Comparison of ENCODE assay signal across 1 cellular context in the genomic region with DNA sequence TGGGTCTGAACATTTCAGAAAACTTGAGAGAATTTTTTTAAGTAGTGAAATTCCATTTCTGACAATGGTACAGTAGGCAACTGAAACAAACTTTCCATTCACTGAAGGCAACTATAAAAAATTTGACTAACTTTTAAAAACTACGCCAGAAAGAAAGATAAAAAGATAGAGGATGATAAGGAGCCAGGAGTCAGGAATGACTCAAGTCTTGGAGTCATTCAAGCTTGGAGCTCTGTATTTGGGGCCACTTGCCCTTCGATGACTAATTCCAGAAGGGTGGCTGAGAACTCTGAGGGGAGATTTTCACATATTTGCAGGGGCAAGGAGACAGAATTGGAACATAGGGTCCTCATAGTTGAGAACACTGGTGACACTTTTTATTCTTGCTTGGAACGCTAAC.
TF ChIP-seq lines count a peak whose summit lies in the region.

No MANE protein-coding gene starts in this region.

TF ChIP-seq in WTC11, 78 proteins besides CTCF, POLR2A, EP300 and RAD21:
- TF ChIP-seq ZBTB21 (CRISPR knock-in tag; IDR thresholded peaks at IDR 0.05; ENCODE audit: borderline replicate concordance) (no peak), ZNF121 (CRISPR knock-in tag; IDR thresholded peaks at IDR 0.05) (no peak), HMGA2 (CRISPR knock-in tag; IDR thresholded peaks at IDR 0.05) (no peak), ZNF416 (CRISPR knock-in tag; IDR thresholded peaks at IDR 0.05) (no peak), SOX15 (CRISPR knock-in tag; IDR thresholded peaks at IDR 0.05) (no peak)
- TF ChIP-seq, protein P1, sequence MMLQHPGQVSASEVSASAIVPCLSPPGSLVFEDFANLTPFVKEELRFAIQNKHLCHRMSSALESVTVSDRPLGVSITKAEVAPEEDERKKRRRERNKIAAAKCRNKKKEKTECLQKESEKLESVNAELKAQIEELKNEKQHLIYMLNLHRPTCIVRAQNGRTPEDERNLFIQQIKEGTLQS (CRISPR knock-in tag; conservative IDR thresholded peaks at IDR 0.05): no peak
- TF ChIP-seq, protein P2, sequence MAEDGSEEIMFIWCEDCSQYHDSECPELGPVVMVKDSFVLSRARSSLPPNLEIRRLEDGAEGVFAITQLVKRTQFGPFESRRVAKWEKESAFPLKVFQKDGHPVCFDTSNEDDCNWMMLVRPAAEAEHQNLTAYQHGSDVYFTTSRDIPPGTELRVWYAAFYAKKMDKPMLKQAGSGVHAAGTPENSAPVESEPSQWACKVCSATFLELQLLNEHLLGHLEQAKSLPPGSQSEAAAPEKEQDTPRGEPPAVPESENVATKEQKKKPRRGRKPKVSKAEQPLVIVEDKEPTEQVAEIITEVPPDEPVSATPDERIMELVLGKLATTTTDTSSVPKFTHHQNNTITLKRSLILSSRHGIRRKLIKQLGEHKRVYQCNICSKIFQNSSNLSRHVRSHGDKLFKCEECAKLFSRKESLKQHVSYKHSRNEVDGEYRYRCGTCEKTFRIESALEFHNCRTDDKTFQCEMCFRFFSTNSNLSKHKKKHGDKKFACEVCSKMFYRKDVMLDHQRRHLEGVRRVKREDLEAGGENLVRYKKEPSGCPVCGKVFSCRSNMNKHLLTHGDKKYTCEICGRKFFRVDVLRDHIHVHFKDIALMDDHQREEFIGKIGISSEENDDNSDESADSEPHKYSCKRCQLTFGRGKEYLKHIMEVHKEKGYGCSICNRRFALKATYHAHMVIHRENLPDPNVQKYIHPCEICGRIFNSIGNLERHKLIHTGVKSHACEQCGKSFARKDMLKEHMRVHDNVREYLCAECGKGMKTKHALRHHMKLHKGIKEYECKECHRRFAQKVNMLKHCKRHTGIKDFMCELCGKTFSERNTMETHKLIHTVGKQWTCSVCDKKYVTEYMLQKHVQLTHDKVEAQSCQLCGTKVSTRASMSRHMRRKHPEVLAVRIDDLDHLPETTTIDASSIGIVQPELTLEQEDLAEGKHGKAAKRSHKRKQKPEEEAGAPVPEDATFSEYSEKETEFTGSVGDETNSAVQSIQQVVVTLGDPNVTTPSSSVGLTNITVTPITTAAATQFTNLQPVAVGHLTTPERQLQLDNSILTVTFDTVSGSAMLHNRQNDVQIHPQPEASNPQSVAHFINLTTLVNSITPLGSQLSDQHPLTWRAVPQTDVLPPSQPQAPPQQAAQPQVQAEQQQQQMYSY (CRISPR knock-in tag; IDR thresholded peaks at IDR 0.05): no peak
